In the genomic region with DNA sequence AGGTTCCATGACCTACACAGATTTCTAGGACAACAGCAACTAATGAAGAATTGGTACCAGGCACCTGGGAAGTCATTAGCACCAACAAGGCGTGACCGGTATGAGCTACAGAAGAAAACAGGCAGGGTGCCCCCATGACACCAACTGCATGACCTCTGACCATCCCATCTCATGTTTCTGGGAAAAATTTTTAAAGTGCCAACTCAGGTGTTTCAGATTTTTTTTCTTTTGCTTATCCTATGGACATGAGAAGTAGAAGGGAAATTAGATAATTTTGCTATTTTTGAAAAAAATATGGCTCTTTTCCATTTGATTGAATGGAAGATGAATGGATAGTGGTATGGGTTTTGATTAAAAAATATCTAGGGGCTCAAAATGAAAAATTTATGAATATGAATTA, we compare ENCODE assay signal across 20 cellular contexts.
A peak's percentile ranks its signal among the peaks of the same experiment; 100 is the strongest.
DNase-seq lines count a peak whose midpoint lies in the region; ATAC-seq, FAIRE-seq and TF ChIP-seq lines count a peak whose summit lies in the region.
"Had no signal": no experiment of that assay in that cellular context is flagged by ENCODE, and none has a peak within 500 bp of the region (broad histone marks: within the 10 kb centered on the region; RNA-seq: fewer than 3 reads in every experiment).

No MANE protein-coding gene starts in this region.

- BruUV-seq in HepG2 (replicated peaks; lab: Mats Ljungman, UMichigan) (no TSS peak), K562 (replicated peaks; lab: Mats Ljungman, UMichigan) (no TSS peak)

- H3K79me2 ChIP-seq in HepG2 (ENCODE audit: insufficient read depth, low read length) = no peaks in the 10 kb centered on the region
- no peaks in the 10 kb centered on the region for H3K79me2 ChIP-seq in K562 (ENCODE audit: control insufficient read depth, insufficient read depth, low read length)

- no peak overlapping the region for H3K4me2 ChIP-seq in HepG2 (ENCODE audit: low read depth, low read length)
- H3K4me2 ChIP-seq in K562 (ENCODE audit: insufficient read depth, low read length) = no peak overlapping the region
- H3K4me2 ChIP-seq: BLaER1 treated with 17β-estradiol and CSF1 and Interleukin-3, amounts not matched to agents 10 nM and 100 nM; KMS-11 had no signal

- no peaks in the 10 kb centered on the region for H3K36me3 ChIP-seq in HepG2 (replicated peaks in 1 of 2; ENCODE audit: control insufficient read depth in 1 of 2, insufficient read depth in 2 of 2, low read length in 2 of 2)
- no peaks in the 10 kb centered on the region for H3K36me3 ChIP-seq in right lobe of liver
- H3K36me3 ChIP-seq in K562 (ENCODE audit: control insufficient read depth, insufficient read depth, low read length) = no peaks in the 10 kb centered on the region
- H3K36me3 ChIP-seq: BLaER1 treated with 17β-estradiol and CSF1 and Interleukin-3, amounts not matched to agents 10 nM and 100 nM had no signal

- H3K9me3 ChIP-seq in HepG2 (ENCODE audit: low read length) (no peaks in the 10 kb centered on the region), right lobe of liver (no peaks in the 10 kb centered on the region), K562 (replicated peaks; ENCODE audit: control insufficient read depth, insufficient read depth, low read depth, low read length) (no peaks in the 10 kb centered on the region)
- H3K9me3 ChIP-seq: BLaER1 treated with 17β-estradiol and CSF1 and Interleukin-3, amounts not matched to agents 10 nM and 100 nM had no signal

- TF ChIP-seq EP300 in HepG2 (IDR thresholded peaks at IDR 0.05; ENCODE audit: low read depth in 2 of 2, low read length in 2 of 2) = no peak
- TF ChIP-seq EP300 in HepG2 (CRISPR knock-in tag; IDR thresholded peaks at IDR 0.05; ENCODE audit: borderline replicate concordance) = no peak
- TF ChIP-seq EP300 in K562 (IDR thresholded peaks at IDR 0.05; ENCODE audit: low read length) = no peak

- TF ChIP-seq RAD21 in HepG2 (CRISPR knock-in tag; IDR thresholded peaks at IDR 0.05) = no peak
- TF ChIP-seq RAD21 in K562 (CRISPR knock-in tag; conservative IDR thresholded peaks at IDR 0.05 in 1 of 2, IDR thresholded peaks at IDR 0.05 in 1 of 2) = no peak

- H2AFZ ChIP-seq in HepG2 (ENCODE audit: low read length) (no peak overlapping the region), K562 (ENCODE audit: low read depth, low read length) (no peak overlapping the region)

- no peaks in the 10 kb centered on the region for H3K9me1 ChIP-seq in K562 (ENCODE audit: control insufficient read depth, insufficient read depth, low read length)

- no peak overlapping the region for H3K4me3 ChIP-seq in HepG2 (replicated peaks in 1 of 3; ENCODE audit: insufficient read depth in 1 of 3, low read depth in 2 of 3, low read length in 3 of 3)
- H3K4me3 ChIP-seq in right lobe of liver = no peak overlapping the region
- H3K4me3 ChIP-seq in K562 = no peak overlapping the region
- H3K4me3 ChIP-seq: BLaER1 treated with 17β-estradiol and CSF1 and Interleukin-3, amounts not matched to agents 10 nM and 100 nM had no signal

- CTCF ChIA-PET in HepG2 (lab: Yijun Ruan, JAX; ENCODE audit: low intra/inter-chr PET ratio, low total read pairs) (no interaction called here), K562 (lab: Yijun Ruan, JAX; ENCODE audit: low intra/inter-chr PET ratio) (no interaction called here)

- DNase-seq in HepG2 (ENCODE audit: low spot score) (no peak), right lobe of liver (no peak), K562 (ENCODE audit: extremely low read depth in 1 of 4, low spot score in 3 of 4) (no peak), osteocyte (ENCODE audit: extremely low spot score, unreplicated experiment) (no peak), SIG-M5 treated with dmso at 0.1 percent for 504 hours (lab: John Stamatoyannopoulos, UW; ENCODE audit: unreplicated experiment) (no peak), COR-L47 (lab: John Stamatoyannopoulos, UW) (no peak), occipital lobe (lab: John Stamatoyannopoulos, UW) (no peak)
- DNase-seq: DMS153, DMS79, GDM1, GOT3, H7 had no signal

- H3K27me3 Mint-ChIP-seq in osteocyte (ENCODE audit: unreplicated experiment) = no peaks in the 10 kb centered on the region
- H3K27me3 Mint-ChIP-seq: B cell had no signal

- no peaks in the 10 kb centered on the region for H3K9me3 Mint-ChIP-seq in osteocyte (ENCODE audit: unreplicated experiment)

- H3K27me3 ChIP-seq in HepG2 (ENCODE audit: control insufficient read depth in 1 of 2, insufficient read depth in 2 of 2, low read length in 2 of 2) = no peaks in the 10 kb centered on the region; a peak in 1 of 5 replicates
- no peaks in the 10 kb centered on the region for H3K27me3 ChIP-seq in right lobe of liver
- H3K27me3 ChIP-seq in K562 (ENCODE audit: control insufficient read depth in 2 of 2, insufficient read depth in 2 of 2, low read length in 2 of 2) = peaks cover 9 to 11% of the 10 kb centered on the region in 2 experiments; a peak in 3 of 5 replicates
- H3K27me3 ChIP-seq: BLaER1 treated with 17β-estradiol and CSF1 and Interleukin-3, amounts not matched to agents 10 nM and 100 nM had no signal

- no peaks in the 10 kb centered on the region for H3K4me1 ChIP-seq in HepG2 (ENCODE audit: insufficient read depth, low read length)
- no peaks in the 10 kb centered on the region for H3K4me1 ChIP-seq in right lobe of liver
- no peaks in the 10 kb centered on the region for H3K4me1 ChIP-seq in K562 (replicated peaks in 1 of 2; ENCODE audit: control insufficient read depth in 2 of 2, insufficient read depth in 2 of 2, low read length in 2 of 2)

- H3K27ac Mint-ChIP-seq in osteocyte (ENCODE audit: unreplicated experiment) = peak overlapping the region; percentile 71
- H3K27ac Mint-ChIP-seq: B cell had no signal

- no peak for FAIRE-seq in HepG2 (lab: Jason Lieb, UNC)
- FAIRE-seq in K562 (lab: Jason Lieb, UNC) = no peak
- FAIRE-seq: GM12892, GM18507, HTR-8/SVneo had no signal

- intact Hi-C loops in HepG2 (cut with micrococcal nuclease; ENCODE audit: unreplicated experiment) (no loop called here), right lobe of liver (cut with DNase I) (no loop called here), K562 (cut with micrococcal nuclease) (no loop called here)

- POLR2A ChIA-PET in HepG2 (lab: Yijun Ruan, JAX) = no interaction called here
- POLR2A ChIA-PET in K562 (lab: Yijun Ruan, JAX) = interaction anchor here (0.8 to 1.3 kb wide), 3 partner anchors 9 to 17 kb away, joined by 3 to 5 read pairs (median 3); no protein-coding TSS in a partner anchor

- no peak overlapping the region for H3K4me3 Mint-ChIP-seq in osteocyte (ENCODE audit: unreplicated experiment)
- H3K4me3 Mint-ChIP-seq: B cell had no signal

- no peak for TF ChIP-seq POLR2A in HepG2 (IDR thresholded peaks at IDR 0.05; ENCODE audit: insufficient read depth in 1 of 2, low read depth in 2 of 2, low read length in 2 of 2)
- TF ChIP-seq POLR2A in right lobe of liver (IDR thresholded peaks at IDR 0.05) = no peak
- TF ChIP-seq POLR2A in K562 (conservative IDR thresholded peaks at IDR 0.05) = no peak

- H4K20me1 ChIP-seq in HepG2 (ENCODE audit: insufficient read depth, low read length) = no peaks in the 10 kb centered on the region
- no peaks in the 10 kb centered on the region for H4K20me1 ChIP-seq in K562 (replicated peaks; ENCODE audit: control insufficient read depth, insufficient read depth, low read length)
- H4K20me1 ChIP-seq: BLaER1 treated with 17β-estradiol and CSF1 and Interleukin-3, amounts not matched to agents 10 nM and 100 nM had no signal

- H3K27ac ChIP-seq in HepG2 (ENCODE audit: extremely low read length, insufficient read depth, low read length) (no peak overlapping the region), right lobe of liver (no peak overlapping the region), K562 (ENCODE audit: extremely low read depth, low read depth, low read length) (no peak overlapping the region)
- H3K27ac ChIP-seq: 22Rv1; BLaER1 treated with 17β-estradiol and CSF1 and Interleukin-3, amounts not matched to agents 10 nM and 100 nM; KMS-11 had no signal

- in situ Hi-C loops in HepG2 (cut with HindIII; ENCODE audit: extremely low pct_ligation_motif_present, low pct_unique_long_range_greater_than_20kb) = no loop called here
- in situ Hi-C loops in K562 (cut with MboI) = no loop called here

- peaks cover 53% of the 10 kb centered on the region for H3K4me1 Mint-ChIP-seq in osteocyte (ENCODE audit: unreplicated experiment)
- H3K4me1 Mint-ChIP-seq: B cell had no signal

- peaks cover 5% of the 10 kb centered on the region for H3K36me3 Mint-ChIP-seq in osteocyte (ENCODE audit: unreplicated experiment)

- ATAC-seq in HepG2 (no peak), right lobe of liver (no peak), K562 (no peak)
- ATAC-seq: HCT116 had no signal

- 93% methylated on average over 2 of the region's 2 CpGs for WGBS in HepG2 (ENCODE audit: low lambda C conversion rate)
- 82% methylated on average over 2 of the region's 2 CpGs for WGBS in right lobe of liver (ENCODE audit: insufficient coverage, low coverage, low lambda C conversion rate, missing lambda C conversion rate)
- 40% methylated on average over 2 of the region's 2 CpGs for WGBS in K562 (ENCODE audit: insufficient coverage, low coverage, missing lambda C conversion rate)

- TF ChIP-seq CTCF in HepG2 (CRISPR knock-in tag; IDR thresholded peaks at IDR 0.05) (no peak), right lobe of liver (IDR thresholded peaks at IDR 0.05) (no peak), K562 (IDR thresholded peaks at IDR 0.05 in 2 of 3, conservative IDR thresholded peaks at IDR 0.05 in 1 of 3; ENCODE audit: insufficient read depth in 2 of 3, low read depth in 1 of 3, low read length in 3 of 3) (no peak), osteocyte (IDR thresholded peaks at IDR 0.05) (no peak)

- H3K9ac ChIP-seq in HepG2 (ENCODE audit: insufficient read depth, low read depth, low read length) (no peak overlapping the region), K562 (ENCODE audit: insufficient read depth in 1 of 2, low read depth in 2 of 2, low read length in 2 of 2) (no peak overlapping the region)
- H3K9ac ChIP-seq: BLaER1 treated with 17β-estradiol and CSF1 and Interleukin-3, amounts not matched to agents 10 nM and 100 nM; KMS-11 had no signal

TF ChIP-seq in HepG2, 621 proteins besides CTCF, POLR2A, EP300 and RAD21:
- TF ChIP-seq ZSCAN25 (CRISPR knock-in tag; IDR thresholded peaks at IDR 0.05) (no peak), MAFK (conservative IDR thresholded peaks at IDR 0.05 in 1 of 2, IDR thresholded peaks at IDR 0.05 in 1 of 2; ENCODE audit: low read length in 2 of 2) (peak; percentile 19 to 53; a peak in 1 of 4 replicates), MAFF (IDR thresholded peaks at IDR 0.05; ENCODE audit: low read depth, low read length) (0 out of 2 replicates have a peak, but pooled peaks have one; percentile 2)

TF ChIP-seq in K562, 482 proteins besides CTCF, POLR2A, EP300 and RAD21:
- TF ChIP-seq C11orf30 (IDR thresholded peaks at IDR 0.05; ENCODE audit: low read depth) (0 out of 2 replicates have a peak, but pooled peaks have one; percentile 11), NR2C2 (CRISPR knock-in tag; IDR thresholded peaks at IDR 0.05) (no peak), NR2C2 (tag; IDR thresholded peaks at IDR 0.05) (no peak), ZNF316 (IDR thresholded peaks at IDR 0.05) (peak; percentile 63)
